28 cellular contexts compared by ENCODE assay signal in the genomic region with DNA sequence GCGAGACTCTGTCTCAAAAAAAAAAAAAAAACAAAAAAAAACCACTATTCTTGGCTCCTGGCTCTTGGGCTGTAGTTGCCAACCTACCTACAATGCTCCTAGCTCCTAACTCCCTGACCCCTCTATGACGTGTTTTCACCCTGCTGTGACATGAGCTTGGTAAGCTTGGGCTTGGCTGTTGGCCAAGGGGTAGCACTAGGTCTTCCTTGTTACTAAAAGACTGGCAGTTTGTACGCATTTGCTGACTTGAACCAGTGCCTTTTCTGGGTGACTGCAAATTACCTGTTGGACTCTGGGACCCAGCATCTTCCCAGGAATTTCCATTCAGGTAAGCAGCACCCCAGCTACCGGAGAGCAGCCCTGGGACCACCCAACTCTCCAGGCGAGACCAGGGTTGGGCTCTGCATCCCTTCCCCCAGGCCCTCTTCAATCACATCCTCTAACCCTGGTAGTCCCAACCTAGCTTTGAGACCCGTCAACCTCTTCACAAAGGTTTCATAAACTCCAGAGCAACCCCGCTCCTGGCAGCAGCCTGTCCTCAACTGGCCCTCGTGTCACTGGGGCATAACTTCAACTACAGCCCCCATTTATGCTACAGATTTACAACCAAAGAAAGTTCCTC. TPM values are rescaled to one million over a fixed set of nuclear protein-coding genes. Genes with fewer than 3 reads are reported as not detected.
A peak's percentile ranks its signal among the peaks of the same experiment; 100 is the strongest.
DNase-seq lines count a peak whose midpoint lies in the region; ATAC-seq, FAIRE-seq and TF ChIP-seq lines count a peak whose summit lies in the region.
"Had no signal": no experiment of that assay in that cellular context is flagged by ENCODE, and none has a peak within 500 bp of the region (broad histone marks: within the 10 kb centered on the region; RNA-seq: fewer than 3 reads in every experiment).

No MANE protein-coding gene starts in this region.

- H3K27me3 ChIP-seq in K562 (ENCODE audit: control insufficient read depth in 2 of 2, insufficient read depth in 2 of 2, low read length in 2 of 2) (no peaks in the 10 kb centered on the region), spleen (replicated peaks in 1 of 7) (no peaks in the 10 kb centered on the region), Karpas-422 (ENCODE audit: low read length) (no peaks in the 10 kb centered on the region)
- H3K27me3 ChIP-seq: ascending aorta, sigmoid colon had no signal

- H3K9me2 ChIP-seq in Karpas-422 (replicated peaks; ENCODE audit: insufficient read depth, low read length), result no peaks in the 10 kb centered on the region

- H3K36me3 ChIP-seq in K562 (ENCODE audit: control insufficient read depth, insufficient read depth, low read length) (peaks cover 71% of the 10 kb centered on the region), spleen (peaks cover 0 to 89% (median 23%) of the 10 kb centered on the region in 6 donors), Karpas-422 (ENCODE audit: insufficient read depth, low read length) (peaks cover 22% of the 10 kb centered on the region)

- no peak overlapping the region for H3K4me2 ChIP-seq in K562 (ENCODE audit: insufficient read depth, low read length)
- no peak overlapping the region for H3K4me2 ChIP-seq in Karpas-422 (ENCODE audit: low read depth, low read length, poor library complexity, severe bottlenecking)

- POLR2A ChIA-PET in K562 (lab: Yijun Ruan, JAX), result interaction anchor here (0.6 to 0.8 kb wide), 3 partner anchors 9 to 30 kb away, joined by 3 to 5 read pairs (median 4); partner anchors contain the start of genes MPHOSPH9 and MTRFR

- H3K79me2 ChIP-seq in K562 (ENCODE audit: control insufficient read depth, insufficient read depth, low read length) (peaks cover 6% of the 10 kb centered on the region; the same call in 1 of the 3 replicates), Karpas-422 (ENCODE audit: low read length) (peaks cover 17% of the 10 kb centered on the region)

- no peak overlapping the region for H3K4me3 ChIP-seq in K562
- H3K4me3 ChIP-seq in spleen, result no peak overlapping the region
- H3K4me3 ChIP-seq in Karpas-422 (ENCODE audit: low read length), result no peak overlapping the region
- H3K4me3 ChIP-seq: ascending aorta, GM12878, sigmoid colon had no signal

- peak; percentile 19 for DNase-seq in DMS 273 (lab: John Stamatoyannopoulos, UW; ENCODE audit: unreplicated experiment)
- no peak for DNase-seq in DMS 273 treated with DMSO at 0.1 percent for 48 hours (lab: John Stamatoyannopoulos, UW)
- no peak for DNase-seq in activated T-cell treated with anti-CD3 and anti-CD28 coated beads, Interleukin-2, amount 50 U/mL, for 24 hours
- DNase-seq in activated T-cell treated with anti-CD3 and anti-CD28 coated beads, Interleukin-2, amount 50 U/mL, for 4 hours, result no peak
- DNase-seq in K562 (ENCODE audit: extremely low read depth in 1 of 4, low spot score in 3 of 4), result no peak
- peak; percentile 41 for DNase-seq in spleen
- DNase-seq in Karpas-422, result no peak
- DNase-seq: activated CD4-positive, alpha-beta T cell treated with anti-CD3 and anti-CD28 coated beads, Interleukin-2, amount 10 ng/mL, durations not matched to agents 24 days and 14 days; activated CD8-positive, alpha-beta memory T cell treated with anti-CD3 and anti-CD28 coated beads, Interleukin-2, amount 10 ng/mL, durations not matched to agents 7 days and 5 days; activated naive CD8-positive, alpha-beta T cell treated with anti-CD3 and anti-CD28 coated beads for 36 hours; hippocampal formation; NCI-H187 treated with DMSO at 0.1 percent for 48 hours; NCI-H524; SHP77 treated with DMSO at 0.1 percent for 48 hours; sigmoid colon; stimulated activated CD4-positive, alpha-beta T cell treated with anti-CD3 and anti-CD28 coated beads, Interleukin-4, amount 100 ng/mL, for 4 hours; T-helper 9 cell had no signal

- no peak for TF ChIP-seq RAD21 in K562 (CRISPR knock-in tag; conservative IDR thresholded peaks at IDR 0.05 in 1 of 2, IDR thresholded peaks at IDR 0.05 in 1 of 2)

- no peaks in the 10 kb centered on the region for H3K9me3 Mint-ChIP-seq in activated T-cell treated with anti-CD3 and anti-CD28 coated beads, Interleukin-2, amount 50 U/mL, for 24 hours
- no peaks in the 10 kb centered on the region for H3K9me3 Mint-ChIP-seq in activated T-cell treated with anti-CD3 and anti-CD28 coated beads, Interleukin-2, amount 50 U/mL, for 4 hours
- H3K9me3 Mint-ChIP-seq: activated CD4-positive, alpha-beta T cell treated with anti-CD3 and anti-CD28 coated beads, Interleukin-2, amount 10 ng/mL, durations not matched to agents 24 days and 14 days; activated naive CD8-positive, alpha-beta T cell treated with anti-CD3 and anti-CD28 coated beads for 36 hours; CD14-positive monocyte; central memory CD8-positive, alpha-beta T cell; memory B cell; stimulated activated memory B cell treated with anti-CD40 and anti-IgM and Interleukin-4, amounts not matched to agents 10 μg/mL and 1 μg/mL and 100 μg/mL, for 72 hours had no signal

- H3K27ac Mint-ChIP-seq in activated T-cell treated with anti-CD3 and anti-CD28 coated beads, Interleukin-2, amount 50 U/mL, for 24 hours, result peak overlapping the region; percentile 2
- H3K27ac Mint-ChIP-seq: activated CD4-positive, alpha-beta T cell treated with anti-CD3 and anti-CD28 coated beads, Interleukin-2, amount 10 ng/mL, durations not matched to agents 24 days and 14 days; activated CD8-positive, alpha-beta memory T cell treated with anti-CD3 and anti-CD28 coated beads, Interleukin-2, amount 10 ng/mL, durations not matched to agents 7 days and 5 days; activated naive CD8-positive, alpha-beta T cell treated with anti-CD3 and anti-CD28 coated beads for 36 hours; stimulated activated memory B cell treated with anti-CD40 and anti-IgM and Interleukin-4, amounts not matched to agents 10 μg/mL and 1 μg/mL and 100 μg/mL, for 72 hours had no signal

- 84% methylated on average over 7 of the region's 8 CpGs for WGBS in K562 (ENCODE audit: insufficient coverage, low coverage, missing lambda C conversion rate)
- 86 to 91% (median 89%) methylated on average over 7 to 8 of the region's 8 CpGs for WGBS in spleen, 5 donors

- ATAC-seq in activated T-cell treated with anti-CD3 and anti-CD28 coated beads, Interleukin-2, amount 50 U/mL, for 4 hours, result no peak
- ATAC-seq in K562, result no peak
- ATAC-seq in GM21529 (IDR thresholded peaks at IDR 0.05; ENCODE audit: unreplicated experiment), result no peak
- ATAC-seq: activated CD8-positive, alpha-beta memory T cell treated with anti-CD3 and anti-CD28 coated beads, Interleukin-2, amount 10 ng/mL, durations not matched to agents 7 days and 5 days; GM12878; Panc1; stimulated activated memory B cell treated with anti-CD40 and anti-IgM and Interleukin-4, amounts not matched to agents 10 μg/mL and 1 μg/mL and 100 μg/mL, for 72 hours had no signal

- BruUV-seq in K562 (replicated peaks; lab: Mats Ljungman, UMichigan), result no TSS peak

- H2AFZ ChIP-seq in K562 (ENCODE audit: low read depth, low read length) (no peak overlapping the region), Karpas-422 (ENCODE audit: low read length) (no peak overlapping the region)

- FAIRE-seq in K562 (lab: Jason Lieb, UNC), result no peak
- FAIRE-seq: D721Med, GM12878 had no signal

- TF ChIP-seq CTCF in K562 (IDR thresholded peaks at IDR 0.05 in 2 of 3, conservative IDR thresholded peaks at IDR 0.05 in 1 of 3; ENCODE audit: insufficient read depth in 2 of 3, low read depth in 1 of 3, low read length in 3 of 3) (no peak), spleen (IDR thresholded peaks at IDR 0.05 in 8 of 11, conservative IDR thresholded peaks at IDR 0.05 in 3 of 11) (no peak)

- H3K4me1 ChIP-seq in K562 (replicated peaks in 1 of 2; ENCODE audit: control insufficient read depth in 2 of 2, insufficient read depth in 2 of 2, low read length in 2 of 2) (peaks cover 5 to 18% of the 10 kb centered on the region in 2 experiments; a peak in 4 of 5 replicates), spleen (peaks cover 2 to 14% (median 9%) of the 10 kb centered on the region in 6 donors), Karpas-422 (ENCODE audit: low read length) (no peaks in the 10 kb centered on the region)

- H3K9me3 ChIP-seq in K562 (replicated peaks; ENCODE audit: control insufficient read depth, insufficient read depth, low read depth, low read length) (no peaks in the 10 kb centered on the region), spleen (no peaks in the 10 kb centered on the region), Karpas-422 (ENCODE audit: low read length) (no peaks in the 10 kb centered on the region)
- H3K9me3 ChIP-seq: ascending aorta, sigmoid colon had no signal

- no peaks in the 10 kb centered on the region for H3K9me1 ChIP-seq in K562 (ENCODE audit: control insufficient read depth, insufficient read depth, low read length)

- H4K20me1 ChIP-seq in K562 (replicated peaks; ENCODE audit: control insufficient read depth, insufficient read depth, low read length), result no peaks in the 10 kb centered on the region
- no peaks in the 10 kb centered on the region for H4K20me1 ChIP-seq in Karpas-422 (ENCODE audit: insufficient read depth, low read depth, low read length)

- H3K9ac ChIP-seq in K562 (ENCODE audit: insufficient read depth in 1 of 2, low read depth in 2 of 2, low read length in 2 of 2) (0 out of 4 replicates have a peak overlapping the region, but pooled peaks of 1 of the 2 experiments have one; percentile 35), Karpas-422 (ENCODE audit: low read length) (no peak overlapping the region)

- H3K27ac ChIP-seq in K562 (ENCODE audit: extremely low read depth, low read depth, low read length) (no peak overlapping the region), spleen (no peak overlapping the region), Karpas-422 (ENCODE audit: low read length) (no peak overlapping the region)
- H3K27ac ChIP-seq: 22Rv1, ascending aorta, sigmoid colon, VCaP had no signal

- TF ChIP-seq POLR2A in K562 (conservative IDR thresholded peaks at IDR 0.05), result no peak
- TF ChIP-seq POLR2A in spleen (IDR thresholded peaks at IDR 0.05), result no peak

- CTCF ChIA-PET in K562 (lab: Yijun Ruan, JAX; ENCODE audit: low intra/inter-chr PET ratio), result no interaction called here

- intact Hi-C loops in K562 (cut with micrococcal nuclease), result no loop called here
- intact Hi-C loops in spleen (cut with DNase I; ENCODE audit: low total_unique reads), result no loop called here

- in situ Hi-C loops in K562 (cut with MboI), result no loop called here

- H3K4me3 Mint-ChIP-seq in activated T-cell treated with anti-CD3 and anti-CD28 coated beads, Interleukin-2, amount 50 U/mL, for 24 hours, result no peak overlapping the region
- H3K4me3 Mint-ChIP-seq in activated T-cell treated with anti-CD3 and anti-CD28 coated beads, Interleukin-2, amount 50 U/mL, for 4 hours, result no peak overlapping the region
- H3K4me3 Mint-ChIP-seq: activated CD4-positive, alpha-beta T cell treated with anti-CD3 and anti-CD28 coated beads, Interleukin-2, amount 10 ng/mL, durations not matched to agents 24 days and 14 days; activated CD8-positive, alpha-beta memory T cell treated with anti-CD3 and anti-CD28 coated beads, Interleukin-2, amount 10 ng/mL, durations not matched to agents 7 days and 5 days; activated naive CD8-positive, alpha-beta T cell treated with anti-CD3 and anti-CD28 coated beads for 36 hours; CD14-positive monocyte; central memory CD8-positive, alpha-beta T cell; memory B cell; stimulated activated memory B cell treated with anti-CD40 and anti-IgM and Interleukin-4, amounts not matched to agents 10 μg/mL and 1 μg/mL and 100 μg/mL, for 72 hours had no signal

- no peak for TF ChIP-seq EP300 in K562 (IDR thresholded peaks at IDR 0.05; ENCODE audit: low read length)

- no peaks in the 10 kb centered on the region for H3K27me3 Mint-ChIP-seq in activated T-cell treated with anti-CD3 and anti-CD28 coated beads, Interleukin-2, amount 50 U/mL, for 24 hours
- H3K27me3 Mint-ChIP-seq in activated T-cell treated with anti-CD3 and anti-CD28 coated beads, Interleukin-2, amount 50 U/mL, for 4 hours (ENCODE audit: low read depth), result no peaks in the 10 kb centered on the region
- H3K27me3 Mint-ChIP-seq: activated CD4-positive, alpha-beta T cell treated with anti-CD3 and anti-CD28 coated beads, Interleukin-2, amount 10 ng/mL, durations not matched to agents 24 days and 14 days; activated CD8-positive, alpha-beta memory T cell treated with anti-CD3 and anti-CD28 coated beads, Interleukin-2, amount 10 ng/mL, durations not matched to agents 7 days and 5 days; activated naive CD8-positive, alpha-beta T cell treated with anti-CD3 and anti-CD28 coated beads for 36 hours; central memory CD8-positive, alpha-beta T cell; memory B cell; stimulated activated memory B cell treated with anti-CD40 and anti-IgM and Interleukin-4, amounts not matched to agents 10 μg/mL and 1 μg/mL and 100 μg/mL, for 72 hours had no signal

- peaks cover 72% of the 10 kb centered on the region for H3K36me3 Mint-ChIP-seq in activated T-cell treated with anti-CD3 and anti-CD28 coated beads, Interleukin-2, amount 50 U/mL, for 24 hours (ENCODE audit: low read depth)
- peaks cover 4% of the 10 kb centered on the region for H3K36me3 Mint-ChIP-seq in activated T-cell treated with anti-CD3 and anti-CD28 coated beads, Interleukin-2, amount 50 U/mL, for 4 hours (ENCODE audit: insufficient read depth)
- H3K36me3 Mint-ChIP-seq: memory B cell had no signal

- H3K4me1 Mint-ChIP-seq in activated T-cell treated with anti-CD3 and anti-CD28 coated beads, Interleukin-2, amount 50 U/mL, for 24 hours (ENCODE audit: low read depth), result peaks cover 11% of the 10 kb centered on the region
- peaks cover 5% of the 10 kb centered on the region for H3K4me1 Mint-ChIP-seq in activated T-cell treated with anti-CD3 and anti-CD28 coated beads, Interleukin-2, amount 50 U/mL, for 4 hours (ENCODE audit: low read depth)

RNA-seq across cellular contexts. Expression of gene CDK2AP1, which starts 8.3 kb away (rescaled TPM):
- total RNA-seq in activated T-cell treated with anti-CD3 and anti-CD28 coated beads, Interleukin-2, amount 50 U/mL, for 4 hours, result 10 to 100 TPM; 44.7 to 67.9 (median 53.4) TPM
- 10.7 and 13.8 TPM in 2 replicates for total RNA-seq in K562 (2011; cell fraction: chromatin; rRNA removed; ENCODE audit: low replicate concordance)
- total RNA-seq in K562 (2011; cell fraction: nucleolus; rRNA removed), result 6.8 and 7.7 TPM in 2 replicates
- 12.2 and 23.9 TPM in 2 replicates for total RNA-seq in K562 (2011; cell fraction: nucleoplasm; rRNA removed)
- 48.8 and 76.0 TPM in 2 replicates for total RNA-seq in K562 (2014; rRNA removed)
- 74.3 and 75.5 TPM in 2 replicates for total RNA-seq in K562 (2014; rRNA removed; fragmentation: Illumina TruSeq; extraction: Trizol)
- total RNA-seq in K562 (2015; rRNA removed; fragmentation: Illumina TruSeq; extraction: Trizol), result 53.4 and 56.5 TPM in 2 replicates
- total RNA-seq in K562 (2021), result 57.9 and 64.7 TPM in 2 replicates
- polyA plus RNA-seq in K562 (2011; rRNA removed), result 75.3 and 130 TPM in 2 replicates
- 33.0 and 59.0 TPM in 2 replicates for polyA plus RNA-seq in K562 (2011; cell fraction: cytosol; rRNA removed)
- polyA plus RNA-seq in K562 (2011; cell fraction: nucleus; rRNA removed), result 16.3 and 26.6 TPM in 2 replicates
- 37.3 and 64.5 TPM in 2 replicates for polyA plus RNA-seq in K562 (2012)
- polyA plus RNA-seq in K562 (2014; fragmentation: Illumina TruSeq; extraction: Trizol), result 86.2 and 99.9 TPM in 2 replicates
- 10 to 100 TPM; 26.0 to 28.2 TPM for polyA plus RNA-seq in K562 (2014; fragmentation: Nextera tagmentation; extraction: Ambion mirVana)
- polyA plus RNA-seq in K562 (2014; rRNA removed), result 59.2 and 83.0 TPM in 2 replicates
- 33.6 and 45.3 TPM in 2 replicates for polyA minus RNA-seq in K562 (2011; rRNA and poly(A)+ RNA removed)
- 13.5 and 23.6 TPM in 2 replicates for polyA minus RNA-seq in K562 (2011; cell fraction: cytosol; rRNA and poly(A)+ RNA removed)
- 5.1 and 7.8 TPM in 2 replicates for polyA minus RNA-seq in K562 (2011; cell fraction: nucleus; rRNA and poly(A)+ RNA removed)
- 10 to 100 TPM; 40.9 to 91.1 (median 68.2) TPM for total RNA-seq in spleen
- polyA plus RNA-seq in spleen, result 10 to 100 TPM; 50.5 to 97.1 (median 69.2) TPM
- 71.1 and 101 TPM in 2 replicates for total RNA-seq in Karpas-422 (2014; rRNA removed; shearing (Covaris generic); ENCODE audit: low replicate concordance)

RNA-seq across cellular contexts. Expression of gene MTRFR, which starts 30.1 kb away (rescaled TPM):
- total RNA-seq in activated T-cell treated with anti-CD3 and anti-CD28 coated beads, Interleukin-2, amount 50 U/mL, for 4 hours, result 10 to 100 TPM; 16.7 to 17.7 (median 17.4) TPM
- total RNA-seq in K562 (2011; cell fraction: chromatin; rRNA removed; ENCODE audit: low replicate concordance), result 43.4 and 69.0 TPM in 2 replicates
- total RNA-seq in K562 (2011; cell fraction: nucleolus; rRNA removed), result 60.1 and 65.2 TPM in 2 replicates
- total RNA-seq in K562 (2011; cell fraction: nucleoplasm; rRNA removed), result 57.9 and 58.3 TPM in 2 replicates
- total RNA-seq in K562 (2014; rRNA removed) (23.4 and 26.4 TPM in 2 replicates), K562 (2014; rRNA removed; fragmentation: Illumina TruSeq; extraction: Trizol) (32.5 and 34.7 TPM in 2 replicates), K562 (2015; rRNA removed; fragmentation: Illumina TruSeq; extraction: Trizol) (45.5 and 50.9 TPM in 2 replicates), K562 (2021) (23.1 and 24.0 TPM in 2 replicates), spleen (10 to 100 TPM; 11.9 to 21.0 (median 14.8) TPM)
- polyA plus RNA-seq in K562 (2011; rRNA removed) (15.2 and 16.7 TPM in 2 replicates), K562 (2014; fragmentation: Illumina TruSeq; extraction: Trizol) (33.3 and 37.1 TPM in 2 replicates), K562 (2014; fragmentation: Nextera tagmentation; extraction: Ambion mirVana) (10 to 100 TPM; 52.6 to 55.6 TPM), K562 (2014; rRNA removed) (29.6 and 32.3 TPM in 2 replicates), spleen (10 to 100 TPM; 15.8 to 17.4 (median 17.3) TPM)
- polyA plus RNA-seq in K562 (2011; cell fraction: cytosol; rRNA removed), result 23.7 and 26.5 TPM in 2 replicates
- 7.3 and 10.9 TPM in 2 replicates for polyA plus RNA-seq in K562 (2011; cell fraction: nucleus; rRNA removed)
- 19.2 and 25.8 TPM in 2 replicates for polyA plus RNA-seq in K562 (2012)
- polyA minus RNA-seq in K562 (2011; rRNA and poly(A)+ RNA removed), result 18.5 and 22.0 TPM in 2 replicates
- polyA minus RNA-seq in K562 (2011; cell fraction: cytosol; rRNA and poly(A)+ RNA removed), result 15.7 and 18.5 TPM in 2 replicates
- 16.8 and 24.9 TPM in 2 replicates for polyA minus RNA-seq in K562 (2011; cell fraction: nucleus; rRNA and poly(A)+ RNA removed)
- total RNA-seq in Karpas-422 (2014; rRNA removed; shearing (Covaris generic); ENCODE audit: low replicate concordance), result 19.4 and 19.6 TPM in 2 replicates

RNA-seq across cellular contexts. Expression of gene MPHOSPH9, which starts 30.4 kb away (rescaled TPM):
- total RNA-seq in activated T-cell treated with anti-CD3 and anti-CD28 coated beads, Interleukin-2, amount 50 U/mL, for 4 hours, result 10 to 100 TPM; 35.9 to 42.3 (median 37.5) TPM
- 95.6 and 362 TPM in 2 replicates for total RNA-seq in K562 (2011; cell fraction: chromatin; rRNA removed; ENCODE audit: low replicate concordance)
- 57.4 and 73.7 TPM in 2 replicates for total RNA-seq in K562 (2011; cell fraction: nucleolus; rRNA removed)
- total RNA-seq in K562 (2011; cell fraction: nucleoplasm; rRNA removed), result 121 and 152 TPM in 2 replicates
- 59.3 and 63.6 TPM in 2 replicates for total RNA-seq in K562 (2014; rRNA removed)
- 78.6 and 87.5 TPM in 2 replicates for total RNA-seq in K562 (2014; rRNA removed; fragmentation: Illumina TruSeq; extraction: Trizol)
- 97.0 and 103 TPM in 2 replicates for total RNA-seq in K562 (2015; rRNA removed; fragmentation: Illumina TruSeq; extraction: Trizol)
- 54.5 and 60.0 TPM in 2 replicates for total RNA-seq in K562 (2021)
- 53.2 and 61.1 TPM in 2 replicates for polyA plus RNA-seq in K562 (2011; rRNA removed)
- 8.5 and 16.3 TPM in 2 replicates for polyA plus RNA-seq in K562 (2011; cell fraction: cytosol; rRNA removed)
- polyA plus RNA-seq in K562 (2011; cell fraction: nucleus; rRNA removed), result 44.8 and 56.5 TPM in 2 replicates
- 21.3 and 22.8 TPM in 2 replicates for polyA plus RNA-seq in K562 (2012)
- polyA plus RNA-seq in K562 (2014; fragmentation: Illumina TruSeq; extraction: Trizol), result 38.5 and 45.8 TPM in 2 replicates
- 10 to 100 TPM; 14.2 to 22.5 TPM for polyA plus RNA-seq in K562 (2014; fragmentation: Nextera tagmentation; extraction: Ambion mirVana)
- polyA plus RNA-seq in K562 (2014; rRNA removed), result 50.1 and 53.3 TPM in 2 replicates
- 105 and 130 TPM in 2 replicates for polyA minus RNA-seq in K562 (2011; rRNA and poly(A)+ RNA removed)
- polyA minus RNA-seq in K562 (2011; cell fraction: cytosol; rRNA and poly(A)+ RNA removed), result 26.8 and 38.2 TPM in 2 replicates
- 78.4 and 135 TPM in 2 replicates for polyA minus RNA-seq in K562 (2011; cell fraction: nucleus; rRNA and poly(A)+ RNA removed)
- 10 to 100 TPM; 34.6 to 97.3 (median 43.8) TPM for total RNA-seq in spleen
- polyA plus RNA-seq in spleen, result 1 to 10 TPM; 7.1 to 8.2 (median 7.2) TPM
- total RNA-seq in Karpas-422 (2014; rRNA removed; shearing (Covaris generic); ENCODE audit: low replicate concordance), result 61.7 and 84.9 TPM in 2 replicates

Comparison
In these comparisons a context has a peak if more than half of its experiments do, and no peak if none do; other contexts are left out.
1. DNase-seq: peak in DMS 273 (single experiment) and spleen (single experiment); none in DMS 273 treated with DMSO at 0.1 percent for 48 hours (single experiment), activated T-cell treated with anti-CD3 and anti-CD28 coated beads, Interleukin-2, amount 50 U/mL, for 24 hours (single experiment), activated T-cell treated with anti-CD3 and anti-CD28 coated beads, Interleukin-2, amount 50 U/mL, for 4 hours (single experiment), K562 (0 of 4) and Karpas-422 (single experiment).